Comparison of ENCODE assay signal across 8 cellular contexts in genomic region chr9:113886003-113886324, GRCh38. TPM values are rescaled to one million over a fixed set of nuclear protein-coding genes. Genes with fewer than 3 reads are reported as not detected.
A peak's percentile ranks its signal among the peaks of the same experiment; 100 is the strongest.
DNase-seq lines count a peak whose midpoint lies in the region; ATAC-seq and TF ChIP-seq lines count a peak whose summit lies in the region.
"Had no signal": no experiment of that assay in that cellular context is flagged by ENCODE, and none has a peak within 500 bp of the region (broad histone marks: within the 10 kb centered on the region; RNA-seq: fewer than 3 reads in every experiment).

No MANE protein-coding gene starts in this region.

- no peak for DNase-seq in activated naive CD8-positive, alpha-beta T cell treated with anti-CD3 and anti-CD28 coated beads for 36 hours
- DNase-seq in hepatocyte (ENCODE audit: low spot score) (no peak), spleen (no peak)
- DNase-seq: substantia nigra had no signal

- no peaks in the 10 kb centered on the region for H3K27me3 ChIP-seq in hepatocyte
- no peaks in the 10 kb centered on the region for H3K27me3 ChIP-seq in spleen (replicated peaks in 1 of 7)

- peaks cover 96% of the 10 kb centered on the region for H3K79me2 ChIP-seq in hepatocyte

- no peak for TF ChIP-seq POLR2A in spleen (IDR thresholded peaks at IDR 0.05)

- no peak overlapping the region for H3K27ac Mint-ChIP-seq in activated naive CD8-positive, alpha-beta T cell treated with anti-CD3 and anti-CD28 coated beads for 36 hours

- peaks cover 14% of the 10 kb centered on the region for H4K20me1 ChIP-seq in hepatocyte (ENCODE audit: insufficient read depth, poor library complexity, severe bottlenecking)

- H3K36me3 ChIP-seq in HEK293 (ENCODE audit: control insufficient read depth in 2 of 2, insufficient read depth in 1 of 2, low read length in 2 of 2), result peaks cover 0 to 4% of the 10 kb centered on the region in 2 experiments; a peak in 1 of 3 replicates
- no peaks in the 10 kb centered on the region for H3K36me3 ChIP-seq in hepatocyte (replicated peaks; ENCODE audit: insufficient read depth, low read depth)
- H3K36me3 ChIP-seq in spleen, result peaks cover 0 to 5% (median 0%) of the 10 kb centered on the region in 6 donors

- ATAC-seq in HG03108 (IDR thresholded peaks at IDR 0.05; ENCODE audit: unreplicated experiment), result no peak
- no peak for ATAC-seq in GM18907 (IDR thresholded peaks at IDR 0.05; ENCODE audit: unreplicated experiment)
- ATAC-seq in GM19455 (IDR thresholded peaks at IDR 0.05; ENCODE audit: unreplicated experiment), result no peak

- H3K9me3 Mint-ChIP-seq in activated naive CD8-positive, alpha-beta T cell treated with anti-CD3 and anti-CD28 coated beads for 36 hours, result peaks cover 4% of the 10 kb centered on the region

- H3K4me1 Mint-ChIP-seq in activated naive CD8-positive, alpha-beta T cell treated with anti-CD3 and anti-CD28 coated beads for 36 hours, result peaks cover 13% of the 10 kb centered on the region

- TF ChIP-seq CTCF in HEK293 (tag by site-specific recombination; IDR thresholded peaks at IDR 0.05) (no peak), hepatocyte (IDR thresholded peaks at IDR 0.05; ENCODE audit: poor library complexity) (no peak), spleen (IDR thresholded peaks at IDR 0.05 in 8 of 11, conservative IDR thresholded peaks at IDR 0.05 in 3 of 11) (no peak)

- H3K4me3 ChIP-seq in HEK293 (ENCODE audit: low read depth, low read length), result no peak overlapping the region
- no peak overlapping the region for H3K4me3 ChIP-seq in hepatocyte
- peak overlapping the region in 6 of 8 donors; percentile 11 to 54 (median 22) for H3K4me3 ChIP-seq in spleen

- 88% methylated on average over 1 of the region's 1 CpG for WGBS in hepatocyte (ENCODE audit: low lambda C conversion rate, missing lambda C conversion rate)
- 4 to 38% (median 20%) methylated on average over 1 of the region's 1 CpG for WGBS in spleen, 5 donors

- H3K4me2 ChIP-seq in hepatocyte, result peak overlapping the region; percentile 67

- H2AFZ ChIP-seq in hepatocyte, result no peak overlapping the region

- H3K9me2 ChIP-seq in hepatocyte (replicated peaks; ENCODE audit: insufficient read depth), result no peaks in the 10 kb centered on the region

- peaks cover 2% of the 10 kb centered on the region for H3K36me3 Mint-ChIP-seq in activated naive CD8-positive, alpha-beta T cell treated with anti-CD3 and anti-CD28 coated beads for 36 hours

- H3K9me3 ChIP-seq in HEK293 (ENCODE audit: control insufficient read depth, insufficient read depth, low read depth, low read length) (no peaks in the 10 kb centered on the region), hepatocyte (ENCODE audit: low read depth) (no peaks in the 10 kb centered on the region), spleen (peaks cover 0 to 12% (median 9%) of the 10 kb centered on the region in 8 donors)

- CTCF ChIA-PET in HEK293 (lab: Yijun Ruan, JAX), result interaction anchor here (0.6 kb wide), 1 partner anchor 33 kb away, joined by 8 read pairs; no protein-coding TSS in a partner anchor

- H3K4me3 Mint-ChIP-seq in activated naive CD8-positive, alpha-beta T cell treated with anti-CD3 and anti-CD28 coated beads for 36 hours, result peak overlapping the region; percentile 42

- intact Hi-C loops in spleen (cut with DNase I; ENCODE audit: low total_unique reads), result loop anchor here (10.0 kb wide), 1 partner anchor 109 kb away; no protein-coding TSS in a partner anchor

- no peak overlapping the region for H3K27ac ChIP-seq in HEK293 (ENCODE audit: extremely low read depth, low read depth, low read length)
- H3K27ac ChIP-seq in hepatocyte, result no peak overlapping the region
- peak overlapping the region in 7 of 8 donors; percentile 49 to 78 (median 64) for H3K27ac ChIP-seq in spleen

- POLR2A ChIA-PET in HEK293 (lab: Yijun Ruan, JAX), result no interaction called here

- H3K4me1 ChIP-seq in HEK293 (ENCODE audit: control insufficient read depth, insufficient read depth, low read length) (no peaks in the 10 kb centered on the region; the same call in 1 of the 2 replicates), hepatocyte (ENCODE audit: insufficient read depth) (no peaks in the 10 kb centered on the region), spleen (peaks cover 6 to 43% (median 28%) of the 10 kb centered on the region in 6 donors)

- peaks cover 7% of the 10 kb centered on the region for H3K27me3 Mint-ChIP-seq in activated naive CD8-positive, alpha-beta T cell treated with anti-CD3 and anti-CD28 coated beads for 36 hours

TF ChIP-seq in HEK293, 187 proteins besides CTCF, POLR2A, EP300 and RAD21:
- TF ChIP-seq ZNF624 (tag by site-specific recombination; IDR thresholded peaks at IDR 0.05), result no peak
- TF ChIP-seq GLIS1 (tag by site-specific recombination; IDR thresholded peaks at IDR 0.05), result peak; percentile 58
- TF ChIP-seq ZNF501 (tag by site-specific recombination; IDR thresholded peaks at IDR 0.05), result no peak

RNA-seq across cellular contexts. Expression of gene ZNF618, which starts 9.9 kb away (rescaled TPM):
- total RNA-seq in activated naive CD8-positive, alpha-beta T cell treated with anti-CD3 and anti-CD28 coated beads for 36 hours, result under 1 TPM; 0.27 to 0.70 TPM
- total RNA-seq in hepatocyte (8.4 and 10.2 TPM in 2 replicates), spleen (10 to 100 TPM in 4 of 7 donors, 1 to 10 TPM in 3; 5.2 to 14.8 (median 10.9) TPM)
- polyA plus RNA-seq in hepatocyte (13.3 and 14.0 TPM in 2 replicates), spleen (1 to 10 TPM in 2 of 3 donors, under 1 TPM in 1; 0.58 to 2.4 (median 1.0) TPM)

Comparison
In these comparisons a context has a peak if more than half of its experiments do, and no peak if none do; other contexts are left out.
1. H3K27ac ChIP-seq: peak in spleen (7 of 8); none in HEK293 (single experiment) and hepatocyte (single experiment).
2. H3K4me3 ChIP-seq: peak in spleen (6 of 8); none in HEK293 (single experiment) and hepatocyte (single experiment).